Comparison of ENCODE assay signal across 10 cellular contexts in the genomic region with DNA sequence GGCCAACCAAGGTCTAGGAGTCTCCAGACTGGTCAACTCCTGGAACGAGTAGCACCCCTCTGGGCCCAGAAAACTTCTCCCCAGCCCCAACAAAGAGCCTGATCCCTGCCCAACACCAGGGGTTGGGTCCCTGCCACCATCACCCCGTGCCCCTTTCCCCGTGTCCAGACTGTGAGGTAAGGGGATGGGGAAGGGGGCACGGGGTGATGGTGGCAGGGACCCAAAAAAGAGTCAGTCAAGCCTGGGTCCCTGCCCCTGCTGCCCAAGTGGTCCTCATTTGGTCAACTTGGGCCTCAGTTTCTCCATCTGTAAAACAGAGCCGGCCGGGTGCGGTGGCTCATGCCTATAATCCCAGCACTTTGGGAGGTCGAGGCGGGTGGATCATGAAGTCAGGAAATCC. TPM values are rescaled to one million over a fixed set of nuclear protein-coding genes. Genes with fewer than 3 reads are reported as not detected.
DNase-seq lines count a peak whose midpoint lies in the region; ATAC-seq, FAIRE-seq and TF ChIP-seq lines count a peak whose summit lies in the region.
"Had no signal": no experiment of that assay in that cellular context is flagged by ENCODE, and none has a peak within 500 bp of the region (broad histone marks: within the 10 kb centered on the region; RNA-seq: fewer than 3 reads in every experiment).

No MANE protein-coding gene starts in this region.

- intact Hi-C loops in activated T-helper 1 cell treated with anti-CD3 and anti-CD28 coated beads, Interleukin-12 subunit alpha, Interleukin-12 subunit beta, Interleukin-2, Interleukin-4 antibody, amounts not matched to agents 30 ng/mL and 10 ng/mL and 1 ng/mL, durations not matched to agents 14 hours and 24 hours and 36 hours (cut with micrococcal nuclease), result loop anchor here (10.0 kb wide), 2 partner anchors 806 to 1284 kb away; a partner anchor contains a TSS
- intact Hi-C loops in stomach (cut with DNase I; ENCODE audit: low total_unique reads), result no loop called here

- DNase-seq in T-helper 2 cell treated with Interferon-gamma antibody and Interleukin-4, amounts not matched to agents 5 μg/mL and 100 μg/mL, for 36 hours (ENCODE audit: low spot score), result no peak
- DNase-seq in T-helper 2 cell (no peak), stomach (no peak), GM19239 (ENCODE audit: insufficient read length, low spot score) (no peak)
- DNase-seq in activated T-helper 1 cell treated with anti-CD3 and anti-CD28 coated beads, Interleukin-12 subunit alpha, Interleukin-12 subunit beta, Interleukin-2, Interleukin-4 antibody, amounts not matched to agents 30 ng/mL and 10 ng/mL and 1 ng/mL, durations not matched to agents 14 hours and 24 hours and 36 hours (ENCODE audit: low spot score), result no peak
- DNase-seq in stimulated activated CD4-positive, alpha-beta T cell treated with anti-CD3 and anti-CD28 coated beads, Interleukin-4, amount 100 ng/mL, for 24 hours, result no peak
- DNase-seq: activated CD8-positive, alpha-beta memory T cell treated with anti-CD3 and anti-CD28 coated beads for 24 hours; islet precursor cell had no signal

- H3K4me1 Mint-ChIP-seq in T-helper 2 cell treated with Interferon-gamma antibody and Interleukin-4, amounts not matched to agents 5 μg/mL and 100 μg/mL, for 36 hours (ENCODE audit: low read depth), result peaks cover 44% of the 10 kb centered on the region
- H3K4me1 Mint-ChIP-seq in activated T-helper 1 cell treated with anti-CD3 and anti-CD28 coated beads, Interleukin-12 subunit alpha, Interleukin-12 subunit beta, Interleukin-2, Interleukin-4 antibody, amounts not matched to agents 30 ng/mL and 10 ng/mL and 1 ng/mL, durations not matched to agents 14 hours and 24 hours and 36 hours (ENCODE audit: low read depth), result peaks cover 51% of the 10 kb centered on the region

- no peak for FAIRE-seq in GM19239 (lab: Jason Lieb, UNC)

- no peak for TF ChIP-seq CTCF in stomach (IDR thresholded peaks at IDR 0.05)

- peaks cover 22% of the 10 kb centered on the region for H3K36me3 Mint-ChIP-seq in T-helper 2 cell treated with Interferon-gamma antibody and Interleukin-4, amounts not matched to agents 5 μg/mL and 100 μg/mL, for 36 hours (ENCODE audit: low read depth)
- peaks cover 11% of the 10 kb centered on the region for H3K36me3 Mint-ChIP-seq in activated T-helper 1 cell treated with anti-CD3 and anti-CD28 coated beads, Interleukin-12 subunit alpha, Interleukin-12 subunit beta, Interleukin-2, Interleukin-4 antibody, amounts not matched to agents 30 ng/mL and 10 ng/mL and 1 ng/mL, durations not matched to agents 14 hours and 24 hours and 36 hours (ENCODE audit: low read depth)

- H3K4me1 ChIP-seq in iPS-18a (ENCODE audit: control insufficient read depth, low read depth, low read length) (peaks cover 3% of the 10 kb centered on the region), stomach (peaks cover 55 to 87% (median 85%) of the 10 kb centered on the region in 4 donors)

- TF ChIP-seq EP300 in stomach (IDR thresholded peaks at IDR 0.05), result no peak

- H3K9ac ChIP-seq in iPS-18a (ENCODE audit: low read length), result no peak overlapping the region

- peak overlapping the region; percentile 94 for H3K4me3 Mint-ChIP-seq in T-helper 2 cell treated with Interferon-gamma antibody and Interleukin-4, amounts not matched to agents 5 μg/mL and 100 μg/mL, for 36 hours
- H3K4me3 Mint-ChIP-seq in activated T-helper 1 cell treated with anti-CD3 and anti-CD28 coated beads, Interleukin-12 subunit alpha, Interleukin-12 subunit beta, Interleukin-2, Interleukin-4 antibody, amounts not matched to agents 30 ng/mL and 10 ng/mL and 1 ng/mL, durations not matched to agents 14 hours and 24 hours and 36 hours, result peak overlapping the region; percentile 85

- H3K4me3 ChIP-seq in iPS-18a (ENCODE audit: low read length), result peak overlapping the region; percentile 93
- peak overlapping the region in 2 of 4 donors; percentile 62 to 69 for H3K4me3 ChIP-seq in stomach

- no peak for TF ChIP-seq POLR2A in stomach (IDR thresholded peaks at IDR 0.05)

- peak overlapping the region; percentile 86 for H3K27ac Mint-ChIP-seq in T-helper 2 cell treated with Interferon-gamma antibody and Interleukin-4, amounts not matched to agents 5 μg/mL and 100 μg/mL, for 36 hours
- peak overlapping the region; percentile 83 for H3K27ac Mint-ChIP-seq in activated T-helper 1 cell treated with anti-CD3 and anti-CD28 coated beads, Interleukin-12 subunit alpha, Interleukin-12 subunit beta, Interleukin-2, Interleukin-4 antibody, amounts not matched to agents 30 ng/mL and 10 ng/mL and 1 ng/mL, durations not matched to agents 14 hours and 24 hours and 36 hours

- no peak for ATAC-seq in HG02759 (IDR thresholded peaks at IDR 0.05; ENCODE audit: unreplicated experiment)

- H3K27ac ChIP-seq in iPS-18a (ENCODE audit: low read length) (no peak overlapping the region), stomach (peak overlapping the region; percentile 91 to 98 (median 95))

- H3K27me3 ChIP-seq in iPS-18a (ENCODE audit: control insufficient read depth, insufficient read depth, low read length) (peaks cover 6% of the 10 kb centered on the region), stomach (no peaks in the 10 kb centered on the region)

- 87 to 89% (median 88%) methylated on average over 9 of the region's 9 CpGs for WGBS in stomach, 5 donors

- H3K27me3 Mint-ChIP-seq in T-helper 2 cell treated with Interferon-gamma antibody and Interleukin-4, amounts not matched to agents 5 μg/mL and 100 μg/mL, for 36 hours (ENCODE audit: low read depth), result no peaks in the 10 kb centered on the region
- H3K27me3 Mint-ChIP-seq in activated T-helper 1 cell treated with anti-CD3 and anti-CD28 coated beads, Interleukin-12 subunit alpha, Interleukin-12 subunit beta, Interleukin-2, Interleukin-4 antibody, amounts not matched to agents 30 ng/mL and 10 ng/mL and 1 ng/mL, durations not matched to agents 14 hours and 24 hours and 36 hours (ENCODE audit: insufficient read depth), result no peaks in the 10 kb centered on the region

- H3K9me3 ChIP-seq in iPS-18a (ENCODE audit: control insufficient read depth, low read depth, low read length), result no peaks in the 10 kb centered on the region
- H3K9me3 ChIP-seq in stomach, result no peaks in the 10 kb centered on the region

- H3K36me3 ChIP-seq in iPS-18a (ENCODE audit: control insufficient read depth, low read depth, low read length), result no peaks in the 10 kb centered on the region
- no peaks in the 10 kb centered on the region for H3K36me3 ChIP-seq in stomach

- no peaks in the 10 kb centered on the region for H3K9me3 Mint-ChIP-seq in T-helper 2 cell treated with Interferon-gamma antibody and Interleukin-4, amounts not matched to agents 5 μg/mL and 100 μg/mL, for 36 hours
- H3K9me3 Mint-ChIP-seq in activated T-helper 1 cell treated with anti-CD3 and anti-CD28 coated beads, Interleukin-12 subunit alpha, Interleukin-12 subunit beta, Interleukin-2, Interleukin-4 antibody, amounts not matched to agents 30 ng/mL and 10 ng/mL and 1 ng/mL, durations not matched to agents 14 hours and 24 hours and 36 hours, result no peaks in the 10 kb centered on the region

RNA-seq across cellular contexts. Expression of a gene that starts 1.1 kb away (rescaled TPM):
- total RNA-seq in activated T-helper 1 cell treated with anti-CD3 and anti-CD28 coated beads, Interleukin-12 subunit alpha, Interleukin-12 subunit beta, Interleukin-2, Interleukin-4 antibody, amounts not matched to agents 30 ng/mL and 10 ng/mL and 1 ng/mL, durations not matched to agents 14 hours and 24 hours and 36 hours, result 118 and 119 TPM in 2 replicates
- total RNA-seq in stomach, result 100 to 1,000 TPM in 4 of 5 donors, 10 to 100 TPM in 1; 50.9 to 653 (median 247) TPM
- 100 to 1,000 TPM in 1 of 3 donors, 10 to 100 TPM in 2; 35.0 to 193 (median 49.2) TPM for polyA plus RNA-seq in stomach

RNA-seq across cellular contexts. Expression of a gene that starts 1.8 kb away (rescaled TPM):
- 68.7 and 69.1 TPM in 2 replicates for total RNA-seq in activated T-helper 1 cell treated with anti-CD3 and anti-CD28 coated beads, Interleukin-12 subunit alpha, Interleukin-12 subunit beta, Interleukin-2, Interleukin-4 antibody, amounts not matched to agents 30 ng/mL and 10 ng/mL and 1 ng/mL, durations not matched to agents 14 hours and 24 hours and 36 hours
- total RNA-seq in stomach, result 10 to 100 TPM in 4 of 5 donors, 1 to 10 TPM in 1; 2.9 to 55.3 (median 38.4) TPM
- polyA plus RNA-seq in stomach, result 10 to 100 TPM; 84.2 to 88.7 (median 84.5) TPM
